Comparison of ENCODE assay signal across 10 cellular contexts in genomic region chr4:102535398-102536082, GRCh38. TPM values are rescaled to one million over a fixed set of nuclear protein-coding genes. Genes with fewer than 3 reads are reported as not detected.
A peak's percentile ranks its signal among the peaks of the same experiment; 100 is the strongest.
DNase-seq lines count a peak whose midpoint lies in the region; ATAC-seq and TF ChIP-seq lines count a peak whose summit lies in the region.
"Had no signal": no experiment of that assay in that cellular context is flagged by ENCODE, and none has a peak within 500 bp of the region (broad histone marks: within the 10 kb centered on the region; RNA-seq: fewer than 3 reads in every experiment).

No MANE protein-coding gene starts in this region.

- H3K36me3 ChIP-seq in osteoblast (ENCODE audit: insufficient read depth, low read length) (peaks cover 3% of the 10 kb centered on the region), A673 (ENCODE audit: insufficient read depth, low read length, poor library complexity, severe bottlenecking) (no peaks in the 10 kb centered on the region)

- intact Hi-C loops in A673 (cut with micrococcal nuclease; ENCODE audit: unreplicated experiment), result no loop called here

- H3K27me3 Mint-ChIP-seq in T-helper 17 cell, result no peaks in the 10 kb centered on the region

- H3K27me3 ChIP-seq in osteoblast (ENCODE audit: insufficient read depth, low read length), result no peaks in the 10 kb centered on the region
- no peaks in the 10 kb centered on the region for H3K27me3 ChIP-seq in A673 (replicated peaks; ENCODE audit: insufficient read depth, low read depth, low read length, poor library complexity)

- peak overlapping the region; percentile 29 for H3K4me2 ChIP-seq in osteoblast (ENCODE audit: insufficient read depth, low read length)

- H4K20me1 ChIP-seq in osteoblast (ENCODE audit: insufficient read depth, low read length), result no peaks in the 10 kb centered on the region

- H3K27ac ChIP-seq in osteoblast (ENCODE audit: low read depth, low read length) (peak overlapping the region; percentile 3), A673 (ENCODE audit: low read depth, low read length, poor library complexity, severe bottlenecking) (no peak overlapping the region)

- H3K9me3 ChIP-seq in T-helper 17 cell (ENCODE audit: control insufficient read depth, low read length, poor library complexity, severe bottlenecking), result no peaks in the 10 kb centered on the region
- no peaks in the 10 kb centered on the region for H3K9me3 ChIP-seq in osteoblast (ENCODE audit: low read depth, low read length)
- H3K9me3 ChIP-seq in A673 (ENCODE audit: low read depth, low read length, poor library complexity, severe bottlenecking), result no peaks in the 10 kb centered on the region

- no peak overlapping the region for H3K4me3 ChIP-seq in osteoblast (ENCODE audit: insufficient read depth, low read length)
- no peak overlapping the region for H3K4me3 ChIP-seq in A673 (ENCODE audit: low read depth, low read length, poor library complexity, severe bottlenecking)

- DNase-seq in T-helper 17 cell (no peak), osteoblast (ENCODE audit: insufficient read length, low spot score, missing footprints) (peak; percentile 59), NCI-H1436 treated with DMSO at 0.1 percent for 48 hours (lab: John Stamatoyannopoulos, UW) (no peak), A673 (ENCODE audit: low spot score) (no peak), GDM1 (lab: John Stamatoyannopoulos, UW) (no peak), NCI-H2171 (lab: John Stamatoyannopoulos, UW) (no peak)
- DNase-seq: amniotic stem cell, KG1 had no signal

- H3K4me1 Mint-ChIP-seq in T-helper 17 cell, result peaks cover 30% of the 10 kb centered on the region

- H3K4me1 ChIP-seq in osteoblast (ENCODE audit: insufficient read depth, low read length) (peaks cover 9% of the 10 kb centered on the region), A673 (ENCODE audit: insufficient read depth, low read length, poor library complexity, severe bottlenecking) (peaks cover 19% of the 10 kb centered on the region)

- TF ChIP-seq CTCF in osteoblast (IDR thresholded peaks at IDR 0.05; ENCODE audit: extremely low read depth, low read depth, low read length), result no peak
- no peak for TF ChIP-seq CTCF in A673 (conservative IDR thresholded peaks at IDR 0.05; ENCODE audit: low read depth, low read length)

- H3K4me3 Mint-ChIP-seq in T-helper 17 cell, result no peak overlapping the region

- H3K27ac Mint-ChIP-seq in T-helper 17 cell, result peak overlapping the region; percentile 74

- no TSS peak for BruUV-seq in A673 (replicated peaks; lab: Mats Ljungman, UMichigan)

- no peak overlapping the region for H2AFZ ChIP-seq in osteoblast (ENCODE audit: low read length)

- H3K36me3 Mint-ChIP-seq in T-helper 17 cell (ENCODE audit: low read depth), result peaks cover 4% of the 10 kb centered on the region

- peak; percentile 60 for ATAC-seq in GM19023 (IDR thresholded peaks at IDR 0.05; ENCODE audit: unreplicated experiment)
- ATAC-seq in HG02938 (IDR thresholded peaks at IDR 0.05; ENCODE audit: unreplicated experiment), result peak; percentile 80
- peak; percentile 69 for ATAC-seq in T-helper 17 cell

- POLR2A ChIA-PET in A673 (lab: Charles Lee; ENCODE audit: low non-redundant PET), result no interaction called here

- no peaks in the 10 kb centered on the region for H3K79me2 ChIP-seq in osteoblast (ENCODE audit: insufficient read depth, low read length)

- CTCF ChIA-PET in A673 (lab: Charles Lee), result no interaction called here

RNA-seq across cellular contexts. Expression of gene NFKB1, which starts 34.4 kb away (rescaled TPM):
- total RNA-seq in T-helper 17 cell (100 to 1,000 TPM; 251 to 277 TPM), osteoblast (27.1 and 28.6 TPM in 2 replicates), A673 (2021) (25.3 and 26.1 TPM in 2 replicates)
